ENCODE assay signal across 8 cellular contexts in the genomic region with DNA sequence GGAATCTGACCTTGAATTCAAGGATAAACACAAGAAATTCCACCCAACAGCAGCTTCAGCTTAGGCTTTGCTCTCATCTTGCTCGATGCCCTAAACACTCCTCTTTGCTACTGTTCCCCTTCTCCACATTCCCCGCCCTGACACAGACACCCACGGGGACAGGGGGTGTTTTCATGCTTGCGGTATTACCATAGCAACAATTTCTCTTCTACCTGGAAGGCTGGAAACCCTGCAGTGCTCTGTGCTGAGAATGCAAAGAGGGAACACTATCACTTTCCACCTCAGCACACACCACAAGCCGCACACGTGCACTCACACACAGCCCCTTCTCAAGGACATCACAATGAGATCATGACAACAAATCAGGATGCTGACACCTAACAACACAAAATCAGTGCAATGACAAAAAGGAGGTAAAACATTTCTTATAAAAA.
DNase-seq lines count a peak whose midpoint lies in the region; ATAC-seq and TF ChIP-seq lines count a peak whose summit lies in the region.

No MANE protein-coding gene starts in this region.

- ATAC-seq in GM18870 (IDR thresholded peaks at IDR 0.05; ENCODE audit: unreplicated experiment) (peak; percentile 57), HG02943 (IDR thresholded peaks at IDR 0.05; ENCODE audit: low read depth, unreplicated experiment) (peak; percentile 60)

- H3K36me3 ChIP-seq in MG63: peaks cover 72% of the 10 kb centered on the region

- H3K27me3 ChIP-seq in MG63: no peaks in the 10 kb centered on the region

- H3K4me3 ChIP-seq in choroid plexus epithelial cell (ENCODE audit: low read depth, low read length) (no peak overlapping the region), MG63 (no peak overlapping the region)

- TF ChIP-seq CTCF in choroid plexus epithelial cell (conservative IDR thresholded peaks at IDR 0.05; ENCODE audit: low read depth, low read length): no peak

- peak; percentile 56 for DNase-seq in T-helper 9 cell
- DNase-seq in choroid plexus epithelial cell (ENCODE audit: low read depth): peak; percentile 75
- DNase-seq in renal cortical epithelial cell (ENCODE audit: low read depth): peak; percentile 32
- no peak for DNase-seq in HCEC 1CT
- no peak for DNase-seq in GM03348 (ENCODE audit: low spot score)
- no peak for DNase-seq in MG63

- no peaks in the 10 kb centered on the region for H3K9me3 ChIP-seq in MG63

Comparison
In these comparisons a context has a peak if more than half of its experiments do, and no peak if none do; other contexts are left out.
1. DNase-seq: peak in T-helper 9 cell (single experiment), choroid plexus epithelial cell (single experiment) and renal cortical epithelial cell (single experiment); none in HCEC 1CT (single experiment), GM03348 (single experiment) and MG63 (single experiment).